Comparison of ENCODE assay signal across 17 cellular contexts in genomic region chr6:13436691-13437568, GRCh38. TPM values are rescaled to one million over a fixed set of nuclear protein-coding genes. Genes with fewer than 3 reads are reported as not detected.
DNase-seq lines count a peak whose midpoint lies in the region; ATAC-seq and TF ChIP-seq lines count a peak whose summit lies in the region.
"Had no signal": no experiment of that assay in that cellular context is flagged by ENCODE, and none has a peak within 500 bp of the region (broad histone marks: within the 10 kb centered on the region; RNA-seq: fewer than 3 reads in every experiment).

No MANE protein-coding gene starts in this region.

- H3K4ac ChIP-seq in IMR-90 (ENCODE audit: low read depth, low read length): no peak overlapping the region

- H3K4me1 Mint-ChIP-seq in T-helper 17 cell: peaks cover 15% of the 10 kb centered on the region

- H3K4me2 ChIP-seq in IMR-90 (ENCODE audit: low read depth, low read length) (no peak overlapping the region), fibroblast of lung (ENCODE audit: extremely low read depth, insufficient read depth, low read length) (peak overlapping the region; percentile 72)

- H3K4me1 ChIP-seq in IMR-90 (ENCODE audit: control insufficient read depth, insufficient read depth, low read length) (peaks cover 5% of the 10 kb centered on the region), fibroblast of lung (ENCODE audit: control insufficient read depth, extremely low read depth, insufficient read depth, low read length) (peaks cover 10% of the 10 kb centered on the region), aorta (ENCODE audit: control insufficient read depth in 1 of 2, insufficient read depth in 2 of 2, low read length in 2 of 2) (peaks cover 0 to 1% of the 10 kb centered on the region in 2 donors), right lobe of liver (peaks cover 0 to 18% (median 0%) of the 10 kb centered on the region in 4 donors)
- H3K4me1 ChIP-seq: SJCRH30 had no signal

- H3K14ac ChIP-seq in IMR-90 (replicated peaks; ENCODE audit: low read depth, low read length): 0 out of 2 replicates have a peak overlapping the region, but pooled peaks have one; percentile 62

- 63% methylated on average over 2 of the region's 9 CpGs; no CpG with 5 or more reads in 1 of the 2 experiments for WGBS in IMR-90 (ENCODE audit: extremely low coverage in 2 of 2, insufficient read length in 1 of 2), 2 experiments
- 91 to 92% methylated on average over 9 of the region's 9 CpGs for WGBS in aorta, 2 donors
- WGBS in right lobe of liver (ENCODE audit: insufficient coverage, low coverage, low lambda C conversion rate, missing lambda C conversion rate): 90% methylated on average over 8 of the region's 9 CpGs

- H3K79me1 ChIP-seq in IMR-90 (ENCODE audit: low read depth in 1 of 2, low read length in 2 of 2): peaks cover 5 to 17% of the 10 kb centered on the region in 2 experiments; a peak in 2 of 4 replicates

- CTCF ChIA-PET in IMR-90 (lab: Yijun Ruan, JAX): no interaction called here

- H2BK15ac ChIP-seq in IMR-90 (ENCODE audit: low read depth, low read length): no peak overlapping the region

- no TSS peak for BruUV-seq in IMR-90 (replicated peaks; lab: Mats Ljungman, UMichigan)

- no peak overlapping the region for H3K27ac Mint-ChIP-seq in T-helper 17 cell

- in situ Hi-C loops in IMR-90 (cut with MboI; ENCODE audit: low sequenced_read_pairs): no loop called here

- no peak for TF ChIP-seq RAD21 in IMR-90 (IDR thresholded peaks at IDR 0.05; ENCODE audit: low read length)

- intact Hi-C loops in IMR-90 (cut with micrococcal nuclease): no loop called here
- intact Hi-C loops in aorta (cut with DNase I): loop anchor here in 1 of 2 donors (10.0 kb wide), 1 partner anchor 72 kb away; no protein-coding TSS in a partner anchor
- intact Hi-C loops in right lobe of liver (cut with DNase I): no loop called here

- dilution Hi-C loops in IMR-90 (cut with HindIII; ENCODE audit: low sequenced_read_pairs, unreplicated experiment): no loop called here

- H3K27me3 ChIP-seq in IMR-90 (ENCODE audit: control insufficient read depth, insufficient read depth, low read length) (no peaks in the 10 kb centered on the region), fibroblast of lung (ENCODE audit: control insufficient read depth, insufficient read depth, low read length) (no peaks in the 10 kb centered on the region), aorta (ENCODE audit: control insufficient read depth in 1 of 2, insufficient read depth in 2 of 2, low read length in 1 of 2) (no peaks in the 10 kb centered on the region), right lobe of liver (no peaks in the 10 kb centered on the region)
- H3K27me3 ChIP-seq: MG63, SJCRH30 had no signal

- peak; percentile 21 for DNase-seq in Daoy (ENCODE audit: low read depth)
- DNase-seq in IMR-90: no peak
- DNase-seq in T-helper 17 cell: no peak
- peak in 1 of 2 donors; percentile 75 for DNase-seq in fibroblast of lung (ENCODE audit: low read depth in 2 of 2)
- DNase-seq in aorta: no peak
- DNase-seq in MV-4-11 (lab: John Stamatoyannopoulos, UW): no peak
- DNase-seq in right lobe of liver: no peak
- DNase-seq in C1 segment of cervical spinal cord (lab: John Stamatoyannopoulos, UW): no peak
- DNase-seq: COR-L47, DMS153, KG1, MG63, NCI-H1105 treated with DMSO at 0.1 percent for 48 hours, NCI-H187, NCI-H226, NCI-H524 treated with DMSO at 0.1 percent for 48 hours, SJCRH30 had no signal

- H2AK5ac ChIP-seq in IMR-90 (ENCODE audit: low read depth, low read length): no peak overlapping the region

- no peaks in the 10 kb centered on the region for H3K36me3 ChIP-seq in IMR-90 (ENCODE audit: control insufficient read depth, insufficient read depth, low read length)
- no peaks in the 10 kb centered on the region for H3K36me3 ChIP-seq in fibroblast of lung (ENCODE audit: control insufficient read depth, insufficient read depth, low read length)
- no peaks in the 10 kb centered on the region for H3K36me3 ChIP-seq in aorta (ENCODE audit: control insufficient read depth in 1 of 2, insufficient read depth in 2 of 2, low read length in 1 of 2)
- H3K36me3 ChIP-seq in right lobe of liver: no peaks in the 10 kb centered on the region
- H3K36me3 ChIP-seq: MG63, SJCRH30 had no signal

- H2BK120ac ChIP-seq in IMR-90 (ENCODE audit: low read depth, low read length): no peak overlapping the region; the same call in 1 of the 2 replicates

- ATAC-seq in IMR-90 (ENCODE audit: low read depth) (no peak), T-helper 17 cell (no peak), aorta (ENCODE audit: low FRiP score) (no peak), right lobe of liver (no peak)

- no peak for TF ChIP-seq CTCF in IMR-90 (conservative IDR thresholded peaks at IDR 0.05; ENCODE audit: low read depth, low read length)
- TF ChIP-seq CTCF in fibroblast of lung (conservative IDR thresholded peaks at IDR 0.05 in 1 of 2, IDR thresholded peaks at IDR 0.05 in 1 of 2; ENCODE audit: low read depth in 1 of 2, low read length in 2 of 2): no peak
- TF ChIP-seq CTCF in right lobe of liver (IDR thresholded peaks at IDR 0.05): no peak

- peak overlapping the region; percentile 25 for H3K4me3 Mint-ChIP-seq in T-helper 17 cell

- H3K36me3 Mint-ChIP-seq in T-helper 17 cell (ENCODE audit: low read depth): no peaks in the 10 kb centered on the region

- H2AK9ac ChIP-seq in IMR-90 (replicated peaks; ENCODE audit: low read depth, low read length, poor library complexity): peak overlapping the region; percentile 26

- TF ChIP-seq POLR2A in IMR-90 (IDR thresholded peaks at IDR 0.05; ENCODE audit: low read depth, low read length) (no peak), right lobe of liver (IDR thresholded peaks at IDR 0.05) (no peak)

- peaks cover 5% of the 10 kb centered on the region for H3K9me1 ChIP-seq in IMR-90 (ENCODE audit: insufficient read depth, low read length)

- H4K5ac ChIP-seq in IMR-90 (ENCODE audit: low read depth, low read length): no peak overlapping the region

- H3K9me3 ChIP-seq in IMR-90 (ENCODE audit: control insufficient read depth, insufficient read depth, low read length): no peaks in the 10 kb centered on the region
- no peaks in the 10 kb centered on the region for H3K9me3 ChIP-seq in T-helper 17 cell (ENCODE audit: control insufficient read depth, low read length, poor library complexity, severe bottlenecking)
- H3K9me3 ChIP-seq in fibroblast of lung (ENCODE audit: control insufficient read depth, insufficient read depth, low read depth, low read length): no peaks in the 10 kb centered on the region
- H3K9me3 ChIP-seq in aorta (ENCODE audit: control insufficient read depth, low read length): no peaks in the 10 kb centered on the region
- H3K9me3 ChIP-seq in right lobe of liver: no peaks in the 10 kb centered on the region
- H3K9me3 ChIP-seq: MG63, SJCRH30 had no signal

- H3K23ac ChIP-seq in IMR-90 (ENCODE audit: low read depth, low read length): peak overlapping the region; percentile 56

- POLR2A ChIA-PET in IMR-90 (lab: Charles Lee; ENCODE audit: unreplicated experiment): no interaction called here

- no peak overlapping the region for H3K27ac ChIP-seq in IMR-90 (ENCODE audit: insufficient read depth, low read length)
- H3K27ac ChIP-seq in fibroblast of lung (ENCODE audit: insufficient read depth, low read length): no peak overlapping the region
- no peak overlapping the region for H3K27ac ChIP-seq in aorta (ENCODE audit: low read depth in 1 of 2, low read length in 2 of 2)
- no peak overlapping the region for H3K27ac ChIP-seq in right lobe of liver
- H3K27ac ChIP-seq: SJCRH30 had no signal

- H3K4me3 ChIP-seq in IMR-90 (ENCODE audit: insufficient read depth, low read depth, low read length) (no peak overlapping the region), fibroblast of lung (replicated peaks in 1 of 4; ENCODE audit: control extremely low read depth in 1 of 4, insufficient read depth in 1 of 4, low read depth in 3 of 4, low read length in 4 of 4) (no peak overlapping the region), aorta (ENCODE audit: low read length in 2 of 2) (no peak overlapping the region), right lobe of liver (no peak overlapping the region)
- H3K4me3 ChIP-seq: MG63, SJCRH30 had no signal

- no peak overlapping the region for H2BK5ac ChIP-seq in IMR-90 (ENCODE audit: low read depth, low read length, poor library complexity, severe bottlenecking)

- H3K18ac ChIP-seq in IMR-90 (ENCODE audit: low read depth, low read length): no peak overlapping the region; the same call in 1 of the 2 replicates

- H3K9ac ChIP-seq in IMR-90 (ENCODE audit: low read depth, low read length) (no peak overlapping the region), fibroblast of lung (ENCODE audit: insufficient read depth, low read length) (no peak overlapping the region)

- no peaks in the 10 kb centered on the region for H3K79me2 ChIP-seq in fibroblast of lung (ENCODE audit: control insufficient read depth, insufficient read depth, low read length)

- no peak overlapping the region; a peak in 1 of 4 replicates for H4K8ac ChIP-seq in IMR-90 (ENCODE audit: low read depth in 2 of 2, low read length in 2 of 2)

- H2AFZ ChIP-seq in IMR-90 (replicated peaks; ENCODE audit: low read length, poor library complexity): peak overlapping the region; percentile 21
- no peak overlapping the region for H2AFZ ChIP-seq in fibroblast of lung (ENCODE audit: low read length)

- H3K56ac ChIP-seq in IMR-90 (ENCODE audit: extremely low read depth, insufficient read depth, low read length): no peak overlapping the region

- H4K20me1 ChIP-seq in IMR-90 (ENCODE audit: insufficient read depth, low read length) (no peaks in the 10 kb centered on the region), fibroblast of lung (ENCODE audit: control insufficient read depth, extremely low read depth, insufficient read depth, low read length) (no peaks in the 10 kb centered on the region)

- no peak overlapping the region for H2BK20ac ChIP-seq in IMR-90 (ENCODE audit: low read depth, low read length)

- H4K91ac ChIP-seq in IMR-90 (ENCODE audit: insufficient read depth, low read depth, low read length): no peak overlapping the region

- H3K27me3 Mint-ChIP-seq in T-helper 17 cell: peaks cover 9% of the 10 kb centered on the region

TF ChIP-seq in IMR-90, 13 proteins besides CTCF, POLR2A, EP300 and RAD21 (continues in another document):
- TF ChIP-seq CEBPB (IDR thresholded peaks at IDR 0.05; ENCODE audit: low read depth, low read length) (no peak), CHD1 (IDR thresholded peaks at IDR 0.05; ENCODE audit: low read depth, low read length) (no peak), NFE2L2 (IDR thresholded peaks at IDR 0.05; ENCODE audit: low read depth, low read length) (no peak), FOS (IDR thresholded peaks at IDR 0.05; ENCODE audit: low read depth, low read length) (no peak)

RNA-seq across cellular contexts. Expression of gene GFOD1, which starts 50.5 kb away (rescaled TPM):
- total RNA-seq in Daoy (2014; rRNA removed; shearing (Covaris generic)): 4.5 and 6.3 TPM in 2 replicates
- 3.4 and 3.6 TPM in 2 replicates for total RNA-seq in IMR-90 (2012; rRNA removed)
- polyA plus RNA-seq in IMR-90 (2012; rRNA removed): 1.8 and 2.2 TPM in 2 replicates
- 0.78 and 1.7 TPM in 2 replicates for polyA plus RNA-seq in IMR-90 (2012; cell fraction: cytosol; rRNA removed)
- polyA plus RNA-seq in IMR-90 (2012; cell fraction: nucleus; rRNA removed; ENCODE audit: low replicate concordance): 3.5 and 3.9 TPM in 2 replicates
- total RNA-seq in T-helper 17 cell: 1 to 10 TPM; 1.4 to 3.1 TPM
- 15.4 and 25.3 TPM in 2 replicates for total RNA-seq in fibroblast of lung
- polyA plus RNA-seq in fibroblast of lung: 10.5 and 11.2 TPM in 2 replicates
- 7.1 and 8.6 TPM in 2 replicates for polyA plus RNA-seq in fibroblast of lung (2012)
- polyA minus RNA-seq in fibroblast of lung (ENCODE audit: low replicate concordance): 8.8 and 15.7 TPM in 2 replicates
- 10 to 100 TPM; 16.0 to 17.3 TPM for total RNA-seq in aorta
- 1 to 10 TPM; 1.6 to 2.5 TPM for polyA plus RNA-seq in aorta
- total RNA-seq in right lobe of liver: 1 to 10 TPM; 5.4 to 8.5 (median 7.5) TPM
